In the genomic region with DNA sequence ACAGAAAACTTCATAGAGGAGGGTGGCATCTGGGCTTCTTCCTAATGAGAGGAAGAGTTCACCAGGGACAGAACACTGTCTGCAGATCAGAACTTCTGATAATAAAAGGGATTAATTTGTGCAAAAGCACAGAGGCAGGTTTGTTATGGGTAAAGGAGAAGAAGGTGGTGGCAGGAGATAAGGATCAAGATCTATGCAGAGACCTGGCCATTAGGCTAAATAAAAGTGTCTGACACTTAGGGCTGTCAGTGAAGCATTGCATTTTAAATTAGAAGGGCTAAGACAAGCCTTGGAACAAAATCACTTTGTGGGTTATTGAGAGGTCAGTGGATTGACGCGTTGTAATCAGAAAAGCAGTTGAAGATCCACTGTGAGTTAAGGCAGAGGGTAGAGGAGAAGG, we compare ENCODE assay signal across 15 cellular contexts.
DNase-seq lines count a peak whose midpoint lies in the region; ATAC-seq and TF ChIP-seq lines count a peak whose summit lies in the region.
"Had no signal": no experiment of that assay in that cellular context is flagged by ENCODE, and none has a peak within 500 bp of the region (broad histone marks: within the 10 kb centered on the region; RNA-seq: fewer than 3 reads in every experiment).

No MANE protein-coding gene starts in this region.

- H3K36me3 ChIP-seq in heart right ventricle: peaks cover 0 to 32% (median 5%) of the 10 kb centered on the region in 9 donors
- H3K36me3 ChIP-seq in adrenal gland (replicated peaks in 1 of 2): peaks cover 0 to 10% of the 10 kb centered on the region in 2 donors

- H3K4me1 ChIP-seq in heart right ventricle (peaks cover 0 to 22% (median 5%) of the 10 kb centered on the region in 9 donors), adrenal gland (replicated peaks in 1 of 2) (no peaks in the 10 kb centered on the region)

- no peak for TF ChIP-seq CTCF in heart right ventricle (IDR thresholded peaks at IDR 0.05)
- TF ChIP-seq CTCF in adrenal gland (IDR thresholded peaks at IDR 0.05): no peak

- H3K4me3 ChIP-seq in heart right ventricle (no peak overlapping the region), adrenal gland (no peak overlapping the region)
- H3K4me3 ChIP-seq: BLaER1 treated with 17β-estradiol and CSF1 and Interleukin-3, amounts not matched to agents 10 nM and 100 nM had no signal

- WGBS in heart right ventricle, 2 donors: 46 to 64% methylated on average over 2 of the region's 2 CpGs
- 82 to 86% (median 85%) methylated on average over 2 of the region's 2 CpGs for WGBS in adrenal gland, 4 donors

- no peak overlapping the region for H3K27ac ChIP-seq in heart right ventricle
- no peak overlapping the region for H3K27ac ChIP-seq in adrenal gland
- H3K27ac ChIP-seq: BLaER1 treated with 17β-estradiol and CSF1 and Interleukin-3, amounts not matched to agents 10 nM and 100 nM had no signal

- TF ChIP-seq POLR2A in adrenal gland (IDR thresholded peaks at IDR 0.05): no peak

- intact Hi-C loops in Right ventricle myocardium superior (cut with DNase I): no loop called here
- intact Hi-C loops in heart right ventricle (cut with DNase I): loop anchor here in 2 of 10 donors (10.0 kb wide), 1 partner anchor 133 kb away; no protein-coding TSS in a partner anchor
- intact Hi-C loops in adrenal gland (cut with DNase I): no loop called here

- H3K9me3 ChIP-seq in heart right ventricle (no peaks in the 10 kb centered on the region), adrenal gland (replicated peaks in 1 of 3) (no peaks in the 10 kb centered on the region)

- ATAC-seq in Right ventricle myocardium superior (ENCODE audit: poor library complexity): peak; percentile 15
- no peak for ATAC-seq in heart right ventricle
- ATAC-seq in SK-N-SH treated with all-trans-retinoic acid at 6 μM for 48 hours: no peak
- ATAC-seq in HG02970 (IDR thresholded peaks at IDR 0.05; ENCODE audit: low FRiP score, unreplicated experiment): no peak
- ATAC-seq: CD8-positive, alpha-beta T cell had no signal

- DNase-seq in Right ventricle myocardium superior (no peak), heart right ventricle (no peak), KBM-7 (peak; percentile 9), retina (peak; percentile 70), adrenal gland (no peak)
- DNase-seq in activated T-cell treated with anti-CD3 and anti-CD28 coated beads, Interleukin-2, amount 50 U/mL, for 48 hours: no peak
- DNase-seq: CD8-positive, alpha-beta T cell; DND-41; H9; KG1; NCI-H510A; SHP77 treated with DMSO at 0.1 percent for 48 hours had no signal

- H3K27me3 ChIP-seq in heart right ventricle (no peaks in the 10 kb centered on the region), adrenal gland (no peaks in the 10 kb centered on the region)
- H3K27me3 ChIP-seq: BLaER1 treated with 17β-estradiol and CSF1 and Interleukin-3, amounts not matched to agents 10 nM and 100 nM had no signal

- in situ Hi-C loops in KBM-7 (cut with MboI; ENCODE audit: low pct_unique_long_range_greater_than_20kb, low sequenced_read_pairs): no loop called here

TF ChIP-seq in SK-N-SH treated with all-trans-retinoic acid at 6 μM for 48 hours, 23 proteins besides CTCF, POLR2A, EP300 and RAD21:
- TF ChIP-seq TCF4 (CRISPR knock-in tag; IDR thresholded peaks at IDR 0.05; ENCODE audit: borderline replicate concordance) (peak; percentile 64; the same call in 1 of the 2 replicates), RARB (CRISPR knock-in tag; IDR thresholded peaks at IDR 0.05) (no peak), PPARA (CRISPR knock-in tag; IDR thresholded peaks at IDR 0.05; ENCODE audit: borderline replicate concordance) (no peak), BACH2 (CRISPR knock-in tag; IDR thresholded peaks at IDR 0.05; ENCODE audit: borderline replicate concordance) (no peak), ZNF8 (CRISPR knock-in tag; IDR thresholded peaks at IDR 0.05) (no peak)

Comparison
In these comparisons a context has a peak if more than half of its experiments do, and no peak if none do; other contexts are left out.
1. DNase-seq: peak in KBM-7 (single experiment) and retina (single experiment); none in Right ventricle myocardium superior (single experiment), heart right ventricle (0 of 2), adrenal gland (0 of 7) and activated T-cell treated with anti-CD3 and anti-CD28 coated beads, Interleukin-2, amount 50 U/mL, for 48 hours (0 of 2).